ENCODE assay signal across 13 cellular contexts in genomic region chr2:46814562-46814961, GRCh38.
A peak's percentile ranks its signal among the peaks of the same experiment; 100 is the strongest.
DNase-seq lines count a peak whose midpoint lies in the region; ATAC-seq and TF ChIP-seq lines count a peak whose summit lies in the region.
"Had no signal": no experiment of that assay in that cellular context is flagged by ENCODE, and none has a peak within 500 bp of the region (broad histone marks: within the 10 kb centered on the region; RNA-seq: fewer than 3 reads in every experiment).

No MANE protein-coding gene starts in this region.

- H4K20me1 ChIP-seq in osteoblast (ENCODE audit: insufficient read depth, low read length): no peaks in the 10 kb centered on the region

- H3K27ac ChIP-seq in esophagus muscularis mucosa (replicated peaks in 1 of 4): peak overlapping the region; percentile 80 to 89 (median 82)
- H3K27ac ChIP-seq in osteoblast (ENCODE audit: low read depth, low read length): peak overlapping the region; percentile 97
- H3K27ac ChIP-seq in tibial artery: peak overlapping the region; percentile 89 to 90

- no peaks in the 10 kb centered on the region for H3K79me2 ChIP-seq in osteoblast (ENCODE audit: insufficient read depth, low read length)

- 57% methylated on average over 4 of the region's 4 CpGs for WGBS in esophagus muscularis mucosa

- H3K4me1 ChIP-seq in esophagus muscularis mucosa: peaks cover 73 to 85% (median 82%) of the 10 kb centered on the region in 4 donors
- peaks cover 39% of the 10 kb centered on the region for H3K4me1 ChIP-seq in osteoblast (ENCODE audit: insufficient read depth, low read length)
- peaks cover 0 to 78% (median 67%) of the 10 kb centered on the region in 4 donors for H3K4me1 ChIP-seq in tibial artery

- no peak for TF ChIP-seq POLR2A in esophagus muscularis mucosa (IDR thresholded peaks at IDR 0.05; ENCODE audit: low read depth)

- TF ChIP-seq EP300 in esophagus muscularis mucosa (IDR thresholded peaks at IDR 0.05): no peak

- H3K36me3 ChIP-seq in esophagus muscularis mucosa (no peaks in the 10 kb centered on the region), osteoblast (ENCODE audit: insufficient read depth, low read length) (no peaks in the 10 kb centered on the region), tibial artery (no peaks in the 10 kb centered on the region)
- H3K36me3 ChIP-seq: ovary had no signal

- DNase-seq in activated CD8-positive, alpha-beta memory T cell treated with anti-CD3 and anti-CD28 coated beads, Interleukin-2, amount 10 ng/mL, durations not matched to agents 7 days and 5 days: peak; percentile 22
- no peak for DNase-seq in activated CD8-positive, alpha-beta memory T cell treated with anti-CD3 and anti-CD28 coated beads, Interleukin-2, amount 50 U/mL, for 48 hours
- DNase-seq in esophagus muscularis mucosa (ENCODE audit: extremely low spot score): no peak
- DNase-seq in osteoblast (ENCODE audit: insufficient read length, low spot score, missing footprints): no peak
- no peak for DNase-seq in tibial artery
- DNase-seq in stimulated activated naive CD4-positive, alpha-beta T cell treated with Interleukin-2 at 50 U/mL for 16 hours (lab: John Stamatoyannopoulos, UW): no peak
- DNase-seq: 8988T; activated naive CD4-positive, alpha-beta T cell; NCI-H2227 treated with DMSO at 0.1 percent for 48 hours had no signal

- no peaks in the 10 kb centered on the region for H3K4me1 Mint-ChIP-seq in activated CD8-positive, alpha-beta memory T cell treated with anti-CD3 and anti-CD28 coated beads, Interleukin-2, amount 10 ng/mL, durations not matched to agents 7 days and 5 days
- H3K4me1 Mint-ChIP-seq: central memory CD8-positive, alpha-beta T cell had no signal

- no peak overlapping the region for H2AFZ ChIP-seq in osteoblast (ENCODE audit: low read length)

- TF ChIP-seq CTCF in esophagus muscularis mucosa (IDR thresholded peaks at IDR 0.05) (no peak), osteoblast (IDR thresholded peaks at IDR 0.05; ENCODE audit: extremely low read depth, low read depth, low read length) (no peak), tibial artery (IDR thresholded peaks at IDR 0.05) (no peak)

- CTCF ChIA-PET in activated CD8-positive, alpha-beta memory T cell treated with anti-CD3 and anti-CD28 coated beads, Interleukin-2, amount 10 ng/mL, durations not matched to agents 7 days and 5 days (lab: Charles Lee): no interaction called here

- no peak overlapping the region for H3K4me2 ChIP-seq in osteoblast (ENCODE audit: insufficient read depth, low read length)

- no peaks in the 10 kb centered on the region for H3K9me3 Mint-ChIP-seq in activated CD8-positive, alpha-beta memory T cell treated with anti-CD3 and anti-CD28 coated beads, Interleukin-2, amount 10 ng/mL, durations not matched to agents 7 days and 5 days (ENCODE audit: low read depth)
- H3K9me3 Mint-ChIP-seq: central memory CD8-positive, alpha-beta T cell had no signal

- H3K9me3 ChIP-seq in esophagus muscularis mucosa (no peaks in the 10 kb centered on the region), osteoblast (ENCODE audit: low read depth, low read length) (no peaks in the 10 kb centered on the region), tibial artery (no peaks in the 10 kb centered on the region)
- H3K9me3 ChIP-seq: ovary had no signal

- no peak overlapping the region for H3K27ac Mint-ChIP-seq in activated CD8-positive, alpha-beta memory T cell treated with anti-CD3 and anti-CD28 coated beads, Interleukin-2, amount 10 ng/mL, durations not matched to agents 7 days and 5 days

- no peaks in the 10 kb centered on the region for H3K36me3 Mint-ChIP-seq in activated CD8-positive, alpha-beta memory T cell treated with anti-CD3 and anti-CD28 coated beads, Interleukin-2, amount 10 ng/mL, durations not matched to agents 7 days and 5 days

- intact Hi-C loops in esophagus muscularis mucosa (cut with DNase I): loop anchor here (5.0 kb wide), 1 partner anchor 63 kb away; no protein-coding TSS in a partner anchor
- intact Hi-C loops in tibial artery (cut with DNase I; ENCODE audit: low total_unique reads): loop anchor here (5.0 kb wide), 1 partner anchor 43 kb away; no protein-coding TSS in a partner anchor

- no peak overlapping the region for H3K4me3 Mint-ChIP-seq in activated CD8-positive, alpha-beta memory T cell treated with anti-CD3 and anti-CD28 coated beads, Interleukin-2, amount 10 ng/mL, durations not matched to agents 7 days and 5 days
- H3K4me3 Mint-ChIP-seq: central memory CD8-positive, alpha-beta T cell had no signal

- no peak for ATAC-seq in activated CD8-positive, alpha-beta memory T cell treated with anti-CD3 and anti-CD28 coated beads, Interleukin-2, amount 10 ng/mL, durations not matched to agents 7 days and 5 days
- ATAC-seq in GM19328 (IDR thresholded peaks at IDR 0.05; ENCODE audit: unreplicated experiment): no peak
- ATAC-seq in HG03139 (IDR thresholded peaks at IDR 0.05; ENCODE audit: unreplicated experiment): no peak

- H3K27me3 ChIP-seq in esophagus muscularis mucosa (no peaks in the 10 kb centered on the region), osteoblast (ENCODE audit: insufficient read depth, low read length) (no peaks in the 10 kb centered on the region), tibial artery (no peaks in the 10 kb centered on the region)
- H3K27me3 ChIP-seq: ovary had no signal

- H3K27me3 Mint-ChIP-seq in activated CD8-positive, alpha-beta memory T cell treated with anti-CD3 and anti-CD28 coated beads, Interleukin-2, amount 10 ng/mL, durations not matched to agents 7 days and 5 days: peaks cover 22% of the 10 kb centered on the region

- H3K4me3 ChIP-seq in esophagus muscularis mucosa (no peak overlapping the region), osteoblast (ENCODE audit: insufficient read depth, low read length) (no peak overlapping the region), tibial artery (no peak overlapping the region)
- H3K4me3 ChIP-seq: ovary had no signal
